In genomic region chr10:86254081-86254480, GRCh38 we compare ENCODE assay signal across 17 cellular contexts.
"Had no signal": no experiment of that assay in that cellular context is flagged by ENCODE, and none has a peak within 500 bp of the region (broad histone marks: within the 10 kb centered on the region; RNA-seq: fewer than 3 reads in every experiment).

No MANE protein-coding gene starts in this region.

- H3K27ac Mint-ChIP-seq: activated B cell treated with CpG ODN at 0.5 μM for 24 hours; activated naive CD8-positive, alpha-beta T cell treated with anti-CD3 and anti-CD28 coated beads for 36 hours; naive thymus-derived CD4-positive, alpha-beta T cell; stimulated activated naive B cell treated with anti-CD40 and anti-IgM and Interleukin-4, amounts not matched to agents 10 μg/mL and 1 μg/mL and 100 μg/mL, for 72 hours; T-helper 1 cell treated with Interleukin-12 subunit alpha and Interleukin-12 subunit beta and Interleukin-4 antibody, amounts not matched to agents 30 μg/mL and 1 μg/mL, for 36 hours had no signal

- H3K9me3 Mint-ChIP-seq: T-helper 1 cell treated with Interleukin-12 subunit alpha and Interleukin-12 subunit beta and Interleukin-4 antibody, amounts not matched to agents 30 μg/mL and 1 μg/mL, for 36 hours had no signal

- H3K36me3 Mint-ChIP-seq: activated naive CD8-positive, alpha-beta T cell treated with anti-CD3 and anti-CD28 coated beads for 36 hours; stimulated activated naive B cell treated with anti-CD40 and anti-IgM and Interleukin-4, amounts not matched to agents 10 μg/mL and 1 μg/mL and 100 μg/mL, for 72 hours had no signal

- DNase-seq: activated B cell treated with CpG ODN at 0.5 μM for 24 hours; activated gamma-delta T cell treated with Interleukin-2 at 50 U/mL for 16 hours; activated naive CD8-positive, alpha-beta T cell treated with anti-CD3 and anti-CD28 coated beads for 36 hours; activated T-cell treated with anti-CD3 and anti-CD28 coated beads, Interleukin-2, amount 50 U/mL, for 4 hours; foreskin melanocyte; heart left ventricle; psoas muscle; stimulated activated CD4-positive, alpha-beta T cell treated with anti-CD3 and anti-CD28 coated beads, Interleukin-1b, Interleukin-23, amount 100 ng/mL, for 48 hours; stimulated activated naive B cell treated with anti-CD40 and anti-IgM and Interleukin-4, amounts not matched to agents 10 μg/mL and 1 μg/mL and 100 μg/mL, for 72 hours; substantia nigra; transverse colon had no signal

- H3K27me3 ChIP-seq: breast epithelium, heart left ventricle, right lobe of liver, transverse colon had no signal

- H3K4me1 Mint-ChIP-seq: activated B cell treated with CpG ODN at 0.5 μM for 24 hours; activated naive CD8-positive, alpha-beta T cell treated with anti-CD3 and anti-CD28 coated beads for 36 hours; stimulated activated naive B cell treated with anti-CD40 and anti-IgM and Interleukin-4, amounts not matched to agents 10 μg/mL and 1 μg/mL and 100 μg/mL, for 72 hours had no signal

- H3K36me3 ChIP-seq: breast epithelium, heart left ventricle, right lobe of liver, spleen, transverse colon had no signal

- H3K4me3 ChIP-seq: breast epithelium, heart left ventricle, psoas muscle, right lobe of liver, spleen, transverse colon had no signal

- FAIRE-seq: endothelial cell of umbilical vein had no signal

- ATAC-seq: activated T-cell treated with anti-CD3 and anti-CD28 coated beads, Interleukin-2, amount 50 U/mL, for 4 hours; heart left ventricle; naive thymus-derived CD4-positive, alpha-beta T cell; psoas muscle; right lobe of liver; stimulated activated naive B cell treated with anti-CD40 and anti-IgM and Interleukin-4, amounts not matched to agents 10 μg/mL and 1 μg/mL and 100 μg/mL, for 72 hours had no signal

- H3K4me3 Mint-ChIP-seq: activated B cell treated with CpG ODN at 0.5 μM for 24 hours; activated naive CD8-positive, alpha-beta T cell treated with anti-CD3 and anti-CD28 coated beads for 36 hours; activated T-cell treated with anti-CD3 and anti-CD28 coated beads, Interleukin-2, amount 50 U/mL, for 4 hours; naive thymus-derived CD4-positive, alpha-beta T cell; stimulated activated naive B cell treated with anti-CD40 and anti-IgM and Interleukin-4, amounts not matched to agents 10 μg/mL and 1 μg/mL and 100 μg/mL, for 72 hours; T-helper 1 cell treated with Interleukin-12 subunit alpha and Interleukin-12 subunit beta and Interleukin-4 antibody, amounts not matched to agents 30 μg/mL and 1 μg/mL, for 36 hours had no signal
